Comparison of ENCODE assay signal across 22 cellular contexts in genomic region chr10:47359626-47360418, GRCh38. TPM values are rescaled to one million over a fixed set of nuclear protein-coding genes. Genes with fewer than 3 reads are reported as not detected.
DNase-seq lines count a peak whose midpoint lies in the region; ATAC-seq, FAIRE-seq and TF ChIP-seq lines count a peak whose summit lies in the region.
"Had no signal": no experiment of that assay in that cellular context is flagged by ENCODE, and none has a peak within 500 bp of the region (broad histone marks: within the 10 kb centered on the region; RNA-seq: fewer than 3 reads in every experiment).

No MANE protein-coding gene starts in this region.

- CTCF ChIA-PET in IMR-90 (lab: Yijun Ruan, JAX) = no interaction called here

- H3K9ac ChIP-seq in IMR-90 (ENCODE audit: low read depth, low read length) (no peak overlapping the region), kidney (ENCODE audit: low read length in 2 of 2) (no peak overlapping the region), skeletal muscle tissue (ENCODE audit: low read depth in 1 of 3, low read length in 3 of 3) (no peak overlapping the region)

- TF ChIP-seq RAD21 in IMR-90 (IDR thresholded peaks at IDR 0.05; ENCODE audit: low read length) = no peak

- H3K4me3 Mint-ChIP-seq in T-helper 17 cell = no peak overlapping the region
- H3K4me3 Mint-ChIP-seq: GM23338 had no signal

- in situ Hi-C loops in IMR-90 (cut with MboI; ENCODE audit: low sequenced_read_pairs) = no loop called here

- H3K79me1 ChIP-seq in IMR-90 (ENCODE audit: low read depth in 1 of 2, low read length in 2 of 2) = no peaks in the 10 kb centered on the region

- no peak overlapping the region for H3K18ac ChIP-seq in IMR-90 (ENCODE audit: low read depth, low read length)

- no peak overlapping the region for H3K4ac ChIP-seq in IMR-90 (ENCODE audit: low read depth, low read length)

- no peak overlapping the region for H3K4me3 ChIP-seq in IMR-90 (ENCODE audit: insufficient read depth, low read depth, low read length)
- no peak overlapping the region for H3K4me3 ChIP-seq in kidney (ENCODE audit: low read length in 2 of 2)
- no peak overlapping the region for H3K4me3 ChIP-seq in skeletal muscle tissue (ENCODE audit: low read length in 3 of 3)
- H3K4me3 ChIP-seq: GM23338 had no signal

- H3K4me1 Mint-ChIP-seq in T-helper 17 cell = no peaks in the 10 kb centered on the region

- DNase-seq in IMR-90 (no peak), T-helper 17 cell (no peak), kidney (peak; percentile 50), HTR-8/SVneo (ENCODE audit: insufficient read length, low spot score) (no peak), activated gamma-delta T cell treated with Interleukin-2 at 50 U/mL for 16 hours (no peak)
- DNase-seq in activated CD4-positive, alpha-beta T cell treated with anti-CD3 and anti-CD28 coated beads for 4 hours = no peak
- DNase-seq: ACHN, C1 segment of cervical spinal cord, DMS79, KG1, NCI-H1417 treated with DMSO at 0.1 percent for 48 hours, NCI-H187 treated with DMSO at 0.1 percent for 48 hours, NCI-H226, NCI-H524 treated with DMSO at 0.1 percent for 48 hours, RPMI8226, SHP77 treated with DMSO at 0.1 percent for 48 hours had no signal

- H2BK15ac ChIP-seq in IMR-90 (ENCODE audit: low read depth, low read length) = no peak overlapping the region

- dilution Hi-C loops in IMR-90 (cut with HindIII; ENCODE audit: low sequenced_read_pairs, unreplicated experiment) = no loop called here

- H3K4me1 ChIP-seq in IMR-90 (ENCODE audit: control insufficient read depth, insufficient read depth, low read length) (no peaks in the 10 kb centered on the region), kidney (ENCODE audit: control insufficient read depth in 1 of 2, insufficient read depth in 1 of 2, low read depth in 1 of 2, low read length in 2 of 2) (peaks cover 3 to 5% of the 10 kb centered on the region in 2 donors), skeletal muscle tissue (ENCODE audit: control insufficient read depth in 3 of 3, insufficient read depth in 3 of 3, low read length in 3 of 3) (peaks cover 14 to 42% (median 37%) of the 10 kb centered on the region in 3 donors)

- WGBS in IMR-90 (ENCODE audit: extremely low coverage in 2 of 2, insufficient read length in 1 of 2), 2 experiments = 50% methylated on average over 1 of the region's 4 CpGs; no CpG with 5 or more reads in 1 of the 2 experiments

- H4K8ac ChIP-seq in IMR-90 (ENCODE audit: low read depth in 2 of 2, low read length in 2 of 2) = no peak overlapping the region

- no peak overlapping the region for H2AK9ac ChIP-seq in IMR-90 (replicated peaks; ENCODE audit: low read depth, low read length, poor library complexity)

- no TSS peak for BruUV-seq in IMR-90 (replicated peaks; lab: Mats Ljungman, UMichigan)

- no peak for ATAC-seq in IMR-90 (ENCODE audit: low read depth)
- ATAC-seq in T-helper 17 cell = no peak
- ATAC-seq: GM23338, HCT116, HepG2 had no signal

- peak overlapping the region; percentile 16 for H2AFZ ChIP-seq in IMR-90 (replicated peaks; ENCODE audit: low read length, poor library complexity)
- H2AFZ ChIP-seq: GM23338 had no signal

- POLR2A ChIA-PET in IMR-90 (lab: Charles Lee; ENCODE audit: unreplicated experiment) = no interaction called here

- no peak overlapping the region for H3K23ac ChIP-seq in IMR-90 (ENCODE audit: low read depth, low read length)

- no peaks in the 10 kb centered on the region for H4K20me1 ChIP-seq in IMR-90 (ENCODE audit: insufficient read depth, low read length)

- H3K27ac ChIP-seq in IMR-90 (ENCODE audit: insufficient read depth, low read length) = no peak overlapping the region
- H3K27ac ChIP-seq in kidney (ENCODE audit: low read depth in 2 of 2, low read length in 2 of 2) = no peak overlapping the region
- peak overlapping the region; percentile 64 for H3K27ac ChIP-seq in skeletal muscle tissue (ENCODE audit: low read depth, low read length)

- no peak overlapping the region for H2AK5ac ChIP-seq in IMR-90 (ENCODE audit: low read depth, low read length)

- H2BK120ac ChIP-seq in IMR-90 (ENCODE audit: low read depth, low read length) = no peak overlapping the region

- no peak overlapping the region for H2BK20ac ChIP-seq in IMR-90 (ENCODE audit: low read depth, low read length)

- no peaks in the 10 kb centered on the region for H3K9me1 ChIP-seq in IMR-90 (ENCODE audit: insufficient read depth, low read length)

- intact Hi-C loops in IMR-90 (cut with micrococcal nuclease) = loop anchor here (2.0 kb wide), 1 partner anchor 79 kb away; no protein-coding TSS in a partner anchor
- intact Hi-C loops in kidney (cut with DNase I) = no loop called here

- H3K56ac ChIP-seq in IMR-90 (ENCODE audit: extremely low read depth, insufficient read depth, low read length) = no peak overlapping the region

- H4K91ac ChIP-seq in IMR-90 (ENCODE audit: insufficient read depth, low read depth, low read length) = no peak overlapping the region

- FAIRE-seq in kidney (lab: Jason Lieb, UNC) = no peak
- no peak for FAIRE-seq in HTR-8/SVneo (lab: Jason Lieb, UNC)
- FAIRE-seq: GM12892, GM18507, HepG2 had no signal

- peaks cover 26% of the 10 kb centered on the region for H3K27me3 ChIP-seq in IMR-90 (ENCODE audit: control insufficient read depth, insufficient read depth, low read length)
- no peaks in the 10 kb centered on the region for H3K27me3 ChIP-seq in skeletal muscle tissue (ENCODE audit: control insufficient read depth in 3 of 3, insufficient read depth in 3 of 3, low read length in 3 of 3)

- no peaks in the 10 kb centered on the region for H3K36me3 ChIP-seq in IMR-90 (ENCODE audit: control insufficient read depth, insufficient read depth, low read length)
- no peaks in the 10 kb centered on the region for H3K36me3 ChIP-seq in kidney (ENCODE audit: control insufficient read depth in 1 of 2, insufficient read depth in 2 of 2, low read length in 2 of 2)
- no peaks in the 10 kb centered on the region for H3K36me3 ChIP-seq in skeletal muscle tissue (ENCODE audit: control insufficient read depth in 3 of 3, insufficient read depth in 3 of 3, low read length in 3 of 3)

- H3K14ac ChIP-seq in IMR-90 (replicated peaks; ENCODE audit: low read depth, low read length) = no peak overlapping the region

- H3K27ac Mint-ChIP-seq in T-helper 17 cell = peak overlapping the region; percentile 49
- H3K27ac Mint-ChIP-seq: GM23338 had no signal

- peaks cover 7% of the 10 kb centered on the region for H3K27me3 Mint-ChIP-seq in T-helper 17 cell

- H3K9me3 ChIP-seq in IMR-90 (ENCODE audit: control insufficient read depth, insufficient read depth, low read length) (no peaks in the 10 kb centered on the region), T-helper 17 cell (ENCODE audit: control insufficient read depth, low read length, poor library complexity, severe bottlenecking) (no peaks in the 10 kb centered on the region), kidney (ENCODE audit: control insufficient read depth in 1 of 2, low read length in 2 of 2) (no peaks in the 10 kb centered on the region), skeletal muscle tissue (ENCODE audit: control insufficient read depth in 3 of 3, low read length in 3 of 3) (no peaks in the 10 kb centered on the region)

- TF ChIP-seq POLR2A in IMR-90 (IDR thresholded peaks at IDR 0.05; ENCODE audit: low read depth, low read length) = no peak

- H3K36me3 Mint-ChIP-seq in T-helper 17 cell (ENCODE audit: low read depth) = no peaks in the 10 kb centered on the region

- no peak overlapping the region for H4K5ac ChIP-seq in IMR-90 (ENCODE audit: low read depth, low read length)

- no peak overlapping the region for H2BK5ac ChIP-seq in IMR-90 (ENCODE audit: low read depth, low read length, poor library complexity, severe bottlenecking)

- TF ChIP-seq CTCF in IMR-90 (conservative IDR thresholded peaks at IDR 0.05; ENCODE audit: low read depth, low read length) (no peak), kidney (IDR thresholded peaks at IDR 0.05; ENCODE audit: borderline replicate concordance, extremely low read depth, insufficient read depth) (no peak)

- no peak overlapping the region for H3K4me2 ChIP-seq in IMR-90 (ENCODE audit: low read depth, low read length)
- H3K4me2 ChIP-seq: GM23338 had no signal

TF ChIP-seq in IMR-90, 13 proteins besides CTCF, POLR2A, EP300 and RAD21 (continues in another document):
- no peak for TF ChIP-seq USF2 (IDR thresholded peaks at IDR 0.05; ENCODE audit: low read depth, low read length)

RNA-seq across cellular contexts. Expression of gene RBP3, which starts 11.7 kb away (rescaled TPM):
- total RNA-seq in IMR-90 (2012; rRNA removed) (not detected in 2 replicates), T-helper 17 cell (not detected), kidney (not detected), skeletal muscle tissue (not detected)
- polyA plus RNA-seq in IMR-90 (2012; rRNA removed) (not detected in 2 replicates), kidney (ENCODE audit: insufficient read depth, low read depth, low replicate concordance) (not detected)
- not detected in 2 replicates for polyA plus RNA-seq in IMR-90 (2012; cell fraction: cytosol; rRNA removed)
- not detected in 2 replicates for polyA plus RNA-seq in IMR-90 (2012; cell fraction: nucleus; rRNA removed; ENCODE audit: low replicate concordance)
- total RNA-seq: GM23338, HepG2 had no signal
- polyA plus RNA-seq: GM23338, HepG2 had no signal

RNA-seq across cellular contexts. Expression of gene ZNF488, which starts 24.3 kb away (rescaled TPM):
- total RNA-seq in IMR-90 (2012; rRNA removed) (under 0.01 TPM in 2 replicates), T-helper 17 cell (not detected), kidney (0.09 TPM), skeletal muscle tissue (1.6 TPM)
- polyA plus RNA-seq in IMR-90 (2012; rRNA removed) (0.14 TPM in 2 replicates), kidney (ENCODE audit: insufficient read depth, low read depth, low replicate concordance) (4.0 TPM)
- 0.11 and 0.22 TPM in 2 replicates for polyA plus RNA-seq in IMR-90 (2012; cell fraction: cytosol; rRNA removed)
- polyA plus RNA-seq in IMR-90 (2012; cell fraction: nucleus; rRNA removed; ENCODE audit: low replicate concordance) = 0.07 and 0.10 TPM in 2 replicates

RNA-seq across cellular contexts. Expression of gene GDF2, which starts 37.6 kb away (rescaled TPM):
- total RNA-seq in IMR-90 (2012; rRNA removed) = under 0.01 TPM in 1 of 2 replicates, not detected in the other
- polyA plus RNA-seq in IMR-90 (2012; rRNA removed) = 0.04 TPM in 1 of 2 replicates, not detected in the other
- polyA plus RNA-seq in IMR-90 (2012; cell fraction: cytosol; rRNA removed) = not detected in 2 replicates
- polyA plus RNA-seq in IMR-90 (2012; cell fraction: nucleus; rRNA removed; ENCODE audit: low replicate concordance) = not detected in 2 replicates
- not detected for total RNA-seq in T-helper 17 cell
- not detected for total RNA-seq in kidney
- not detected for polyA plus RNA-seq in kidney (ENCODE audit: insufficient read depth, low read depth, low replicate concordance)
- not detected for total RNA-seq in skeletal muscle tissue
- total RNA-seq: GM23338, HepG2 had no signal
- polyA plus RNA-seq: GM23338, HepG2 had no signal

RNA-seq across cellular contexts. Expression of gene GDF10, which starts 59.8 kb away (rescaled TPM):
- not detected in 2 replicates for total RNA-seq in IMR-90 (2012; rRNA removed)
- polyA plus RNA-seq in IMR-90 (2012; rRNA removed) = 0.26 and 0.34 TPM in 2 replicates
- 0.10 and 0.12 TPM in 2 replicates for polyA plus RNA-seq in IMR-90 (2012; cell fraction: cytosol; rRNA removed)
- polyA plus RNA-seq in IMR-90 (2012; cell fraction: nucleus; rRNA removed; ENCODE audit: low replicate concordance) = 0.16 TPM in 1 of 2 replicates, not detected in the other
- total RNA-seq in T-helper 17 cell = under 1 TPM in 1 of 2 donors, not detected in 1; 0.17 TPM
- 1.1 TPM for total RNA-seq in kidney
- not detected for polyA plus RNA-seq in kidney (ENCODE audit: insufficient read depth, low read depth, low replicate concordance)
- 1.0 TPM for total RNA-seq in skeletal muscle tissue
- total RNA-seq: HepG2 had no signal
- polyA plus RNA-seq: GM23338 had no signal
